In genomic region chr22:36378080-36378788, GRCh38 we compare ENCODE assay signal across 12 cellular contexts. TPM values are rescaled to one million over a fixed set of nuclear protein-coding genes. Genes with fewer than 3 reads are reported as not detected.
A peak's percentile ranks its signal among the peaks of the same experiment; 100 is the strongest.
DNase-seq lines count a peak whose midpoint lies in the region; ATAC-seq, FAIRE-seq and TF ChIP-seq lines count a peak whose summit lies in the region.
"Had no signal": no experiment of that assay in that cellular context is flagged by ENCODE, and none has a peak within 500 bp of the region (broad histone marks: within the 10 kb centered on the region; RNA-seq: fewer than 3 reads in every experiment).

No MANE protein-coding gene starts in this region.

- POLR2A ChIA-PET in activated CD4-positive, alpha-beta T cell treated with anti-CD3 and anti-CD28 coated beads for 36 hours (lab: Charles Lee) = interaction anchor here (0.5 to 4.1 kb wide), 8 partner anchors 8 to 99 kb away, joined by 3 to 44 read pairs (median 6); partner anchors contain the start of gene MYH9

- H3K27me3 ChIP-seq in lower lobe of right lung (ENCODE audit: low read depth) = no peaks in the 10 kb centered on the region
- H3K27me3 ChIP-seq in subcutaneous abdominal adipose tissue (ENCODE audit: control insufficient read depth in 5 of 5, insufficient read depth in 4 of 5, low read length in 5 of 5) = no peaks in the 10 kb centered on the region

- no peak for DNase-seq in activated CD4-positive, alpha-beta T cell treated with anti-CD3 and anti-CD28 coated beads for 36 hours
- no peak for DNase-seq in activated CD4-positive, alpha-beta T cell treated with anti-CD3 and anti-CD28 coated beads, Interleukin-2, amount 50 U/mL, for 48 hours
- DNase-seq in activated naive CD4-positive, alpha-beta T cell treated with anti-CD3 and anti-CD28 coated beads, Interleukin-2, amount 50 U/mL, for 72 hours (ENCODE audit: low spot score in 2 of 2) = no peak
- DNase-seq in lower lobe of right lung (no peak), GM12892 (ENCODE audit: insufficient read length) (no peak), NCI-H2196 treated with DMSO at 0.1 percent for 48 hours (lab: John Stamatoyannopoulos, UW; ENCODE audit: unreplicated experiment) (no peak), mucosa of descending colon (no peak)
- DNase-seq: activated CD4-positive, CD25-positive, alpha-beta regulatory T cell treated with anti-CD3 and anti-CD28 coated beads, Interleukin-2, amount 50 U/mL, for 72 hours; mesendoderm; NK-92 treated with Interleukin-12 subunit alpha and Interleukin-12 subunit beta, amount 100 ng/mL, for 24 hours had no signal

- H3K4me3 Mint-ChIP-seq in activated CD4-positive, alpha-beta T cell treated with anti-CD3 and anti-CD28 coated beads for 36 hours = peak overlapping the region; percentile 75

- no peak for FAIRE-seq in GM12892 (lab: Jason Lieb, UNC)
- FAIRE-seq: A204.1 had no signal

- TF ChIP-seq CTCF in lower lobe of right lung (IDR thresholded peaks at IDR 0.05) (no peak), mucosa of descending colon (IDR thresholded peaks at IDR 0.05) (no peak)

- H3K4me3 ChIP-seq in lower lobe of right lung = no peak overlapping the region
- H3K4me3 ChIP-seq in subcutaneous abdominal adipose tissue (ENCODE audit: low read depth in 1 of 5, low read length in 5 of 5) = no peak overlapping the region
- no peak overlapping the region for H3K4me3 ChIP-seq in mucosa of descending colon

- peak overlapping the region in 1 of 5 donors; percentile 33 for H3K9ac ChIP-seq in subcutaneous abdominal adipose tissue (ENCODE audit: low read length in 5 of 5)

- H3K4me1 ChIP-seq in lower lobe of right lung = peaks cover 100% of the 10 kb centered on the region
- H3K4me1 ChIP-seq in subcutaneous abdominal adipose tissue (ENCODE audit: control insufficient read depth in 5 of 5, insufficient read depth in 5 of 5, low read length in 5 of 5) = peaks cover 14 to 88% (median 40%) of the 10 kb centered on the region in 5 donors
- H3K4me1 ChIP-seq in mucosa of descending colon (ENCODE audit: low read depth) = peaks cover 77% of the 10 kb centered on the region

- no peaks in the 10 kb centered on the region for H3K27me3 Mint-ChIP-seq in activated CD4-positive, alpha-beta T cell treated with anti-CD3 and anti-CD28 coated beads for 36 hours

- no peak for ATAC-seq in activated CD4-positive, alpha-beta T cell treated with anti-CD3 and anti-CD28 coated beads for 36 hours
- no peak for ATAC-seq in activated naive CD4-positive, alpha-beta T cell treated with anti-CD3 and anti-CD28 coated beads, Interleukin-2, amount 50 U/mL, for 72 hours
- no peak for ATAC-seq in lower lobe of right lung
- no peak for ATAC-seq in mucosa of descending colon

- H3K4me1 Mint-ChIP-seq in activated CD4-positive, alpha-beta T cell treated with anti-CD3 and anti-CD28 coated beads for 36 hours = peaks cover 92% of the 10 kb centered on the region

- H3K27ac ChIP-seq in lower lobe of right lung (peak overlapping the region; percentile 81), subcutaneous abdominal adipose tissue (ENCODE audit: low read depth, low read length) (peak overlapping the region; percentile 70)

- no peak for TF ChIP-seq POLR2A in GM12892 (IDR thresholded peaks at IDR 0.05; ENCODE audit: low read depth, low read length)

- peaks cover 55% of the 10 kb centered on the region for H3K36me3 ChIP-seq in lower lobe of right lung
- H3K36me3 ChIP-seq in subcutaneous abdominal adipose tissue (ENCODE audit: control insufficient read depth in 5 of 5, insufficient read depth in 5 of 5, low read length in 5 of 5) = peaks cover 0 to 18% (median 13%) of the 10 kb centered on the region in 5 donors
- H3K36me3 ChIP-seq in mucosa of descending colon (ENCODE audit: low read depth) = no peaks in the 10 kb centered on the region

- intact Hi-C loops in activated CD4-positive, alpha-beta T cell treated with anti-CD3 and anti-CD28 coated beads for 36 hours (cut with DNase I, micrococcal nuclease) = no loop called here
- intact Hi-C loops in lower lobe of right lung (cut with DNase I) = no loop called here
- intact Hi-C loops in mucosa of descending colon (cut with DNase I, micrococcal nuclease) = no loop called here

- peaks cover 74% of the 10 kb centered on the region for H3K36me3 Mint-ChIP-seq in activated CD4-positive, alpha-beta T cell treated with anti-CD3 and anti-CD28 coated beads for 36 hours (ENCODE audit: low read depth)
- H3K36me3 Mint-ChIP-seq in activated naive CD4-positive, alpha-beta T cell treated with anti-CD3 and anti-CD28 coated beads, Interleukin-2, amount 50 U/mL, for 72 hours = peaks cover 27 to 48% of the 10 kb centered on the region in 2 donors

- peak overlapping the region; percentile 99 for H3K27ac Mint-ChIP-seq in activated CD4-positive, alpha-beta T cell treated with anti-CD3 and anti-CD28 coated beads for 36 hours
- H3K27ac Mint-ChIP-seq in activated naive CD4-positive, alpha-beta T cell treated with anti-CD3 and anti-CD28 coated beads, Interleukin-2, amount 50 U/mL, for 72 hours = peak overlapping the region; percentile 98

- CTCF ChIA-PET in activated CD4-positive, alpha-beta T cell treated with anti-CD3 and anti-CD28 coated beads for 36 hours (lab: Charles Lee) = interaction anchor here (0.9 to 3.3 kb wide), 11 partner anchors 8 to 108 kb away, joined by 3 to 13 read pairs (median 5); no protein-coding TSS in a partner anchor

- H3K9me3 ChIP-seq in lower lobe of right lung (no peaks in the 10 kb centered on the region), subcutaneous abdominal adipose tissue (ENCODE audit: control insufficient read depth in 5 of 5, low read length in 5 of 5) (no peaks in the 10 kb centered on the region), mucosa of descending colon (no peaks in the 10 kb centered on the region)

- H3K9me3 Mint-ChIP-seq in activated CD4-positive, alpha-beta T cell treated with anti-CD3 and anti-CD28 coated beads for 36 hours (ENCODE audit: low read depth) = no peaks in the 10 kb centered on the region
- H3K9me3 Mint-ChIP-seq in activated naive CD4-positive, alpha-beta T cell treated with anti-CD3 and anti-CD28 coated beads, Interleukin-2, amount 50 U/mL, for 72 hours = no peaks in the 10 kb centered on the region

RNA-seq across cellular contexts. Expression of gene MYH9, which starts 9.5 kb away (rescaled TPM):
- 100 to 1,000 TPM; 720 to 773 TPM for total RNA-seq in activated CD4-positive, alpha-beta T cell treated with anti-CD3 and anti-CD28 coated beads for 36 hours
- 100 to 1,000 TPM; 521 to 691 TPM for total RNA-seq in activated naive CD4-positive, alpha-beta T cell treated with anti-CD3 and anti-CD28 coated beads, Interleukin-2, amount 50 U/mL, for 72 hours
- total RNA-seq in lower lobe of right lung (659 TPM), mucosa of descending colon (100 to 1,000 TPM; 501 to 831 (median 599) TPM)
- 155 TPM for polyA plus RNA-seq in GM12892 (2012; ENCODE audit: missing spikeins)
